ENCODE assay signal across 32 cellular contexts in the genomic region with DNA sequence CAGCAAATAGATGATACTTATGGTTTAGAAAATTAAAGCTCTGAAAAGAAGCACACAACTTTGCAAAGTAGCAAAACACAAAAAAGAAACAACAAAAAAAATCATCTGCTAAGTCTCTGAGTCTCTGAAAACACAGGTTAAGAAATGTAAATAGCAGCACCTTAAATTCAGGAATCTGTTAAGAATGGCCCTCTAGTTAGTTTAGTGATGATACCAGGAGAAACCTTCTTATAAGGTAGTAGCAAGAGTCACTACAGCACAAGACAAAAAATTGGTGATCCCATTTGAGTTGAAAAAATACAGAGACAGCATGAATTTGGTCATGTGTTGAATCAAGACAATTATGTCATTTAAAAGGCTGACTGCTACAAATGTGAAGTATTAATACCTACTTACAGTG.
"Had no signal": no experiment of that assay in that cellular context is flagged by ENCODE, and none has a peak within 500 bp of the region (broad histone marks: within the 10 kb centered on the region; RNA-seq: fewer than 3 reads in every experiment).

No MANE protein-coding gene starts in this region.

- H3K27ac Mint-ChIP-seq: activated CD4-positive, alpha-beta memory T cell treated with anti-CD3 and anti-CD28 coated beads for 36 hours; activated CD4-positive, alpha-beta T cell treated with anti-CD3 and anti-CD28 coated beads for 36 hours; activated CD4-positive, alpha-beta T cell treated with anti-CD3 and anti-CD28 coated beads, Interleukin-2, amount 10 ng/mL, durations not matched to agents 24 days and 14 days; activated CD8-positive, alpha-beta memory T cell treated with anti-CD3 and anti-CD28 coated beads, Interleukin-2, amount 10 ng/mL, durations not matched to agents 7 days and 5 days; activated CD8-positive, alpha-beta T cell treated with anti-CD3 and anti-CD28 coated beads, Interleukin-2, amount 10 ng/mL, durations not matched to agents 7 days and 5 days; activated naive CD4-positive, alpha-beta T cell treated with anti-CD3 and anti-CD28 coated beads for 36 hours; activated naive CD4-positive, alpha-beta T cell treated with anti-CD3 and anti-CD28 coated beads, Interleukin-2, amount 50 U/mL, for 72 hours; activated naive CD8-positive, alpha-beta T cell treated with anti-CD3 and anti-CD28 coated beads, Interleukin-2, amount 10 ng/mL, durations not matched to agents 7 days and 5 days; activated T-helper 1 cell treated with anti-CD3 and anti-CD28 coated beads, Interleukin-12 subunit alpha, Interleukin-12 subunit beta, Interleukin-2, Interleukin-4 antibody, amounts not matched to agents 30 ng/mL and 10 ng/mL and 1 ng/mL, durations not matched to agents 14 hours and 24 hours and 36 hours; activated T-helper 2 cell treated with anti-CD3 and anti-CD28 coated beads, Interferon-gamma antibody, Interleukin-2, Interleukin-4, amounts not matched to agents 10 μg/mL and 5 μg/mL and 100 μg/mL, durations not matched to agents 14 hours and 24 hours and 36 hours; brain; dendritic cell treated with granulocyte-macrophage colony-stimulating factor and Interleukin-4, amounts not matched to agents 40 ng/mL and 50 ng/mL, for 4 days; T-helper 17 cell; T-helper 2 cell treated with Interferon-gamma antibody and Interleukin-4, amounts not matched to agents 5 μg/mL and 100 μg/mL, for 36 hours had no signal

- DNase-seq: activated CD4-positive, alpha-beta memory T cell treated with anti-CD3 and anti-CD28 coated beads for 36 hours; activated CD4-positive, alpha-beta T cell treated with anti-CD3 and anti-CD28 coated beads for 36 hours; activated CD4-positive, alpha-beta T cell treated with anti-CD3 and anti-CD28 coated beads, Interleukin-2, amount 10 ng/mL, durations not matched to agents 24 days and 14 days; activated CD4-positive, CD25-positive, alpha-beta regulatory T cell; activated CD4-positive, CD25-positive, alpha-beta regulatory T cell treated with anti-CD3 and anti-CD28 coated beads, Interleukin-2, amount 50 U/mL, for 72 hours; activated CD8-positive, alpha-beta memory T cell treated with anti-CD3 and anti-CD28 coated beads, Interleukin-2, amount 10 ng/mL, durations not matched to agents 7 days and 5 days; activated CD8-positive, alpha-beta memory T cell treated with anti-CD3 and anti-CD28 coated beads, Interleukin-2, amount 50 U/mL, for 4 hours; activated CD8-positive, alpha-beta T cell treated with anti-CD3 and anti-CD28 coated beads, Interleukin-2, amount 10 ng/mL, durations not matched to agents 7 days and 5 days; activated effector memory CD4-positive, alpha-beta T cell treated with anti-CD3 and anti-CD28 coated beads, Interleukin-2, amount 50 U/mL, for 16 hours; activated naive CD4-positive, alpha-beta T cell treated with anti-CD3 and anti-CD28 coated beads for 36 hours; activated naive CD8-positive, alpha-beta T cell treated with anti-CD3 and anti-CD28 coated beads, Interleukin-2, amount 10 ng/mL, durations not matched to agents 7 days and 5 days; activated T-cell treated with anti-CD3 and anti-CD28 coated beads, Interleukin-2, amount 50 U/mL, for 1 hour; activated T-cell treated with anti-CD3 and anti-CD28 coated beads, Interleukin-2, amount 50 U/mL, for 48 hours; dorsolateral prefrontal cortex; effector memory CD4-positive, alpha-beta T cell; erythroblast; foreskin keratinocyte; T-helper 1 cell; T-helper 17 cell; T1000; WERI-Rb-1 had no signal

- H3K4me3 ChIP-seq: ascending aorta, coronary artery, dorsolateral prefrontal cortex, esophagus muscularis mucosa, gastroesophageal sphincter had no signal

- H3K36me3 Mint-ChIP-seq: activated CD4-positive, alpha-beta memory T cell treated with anti-CD3 and anti-CD28 coated beads for 36 hours; activated CD8-positive, alpha-beta memory T cell treated with anti-CD3 and anti-CD28 coated beads, Interleukin-2, amount 10 ng/mL, durations not matched to agents 7 days and 5 days; activated naive CD4-positive, alpha-beta T cell treated with anti-CD3 and anti-CD28 coated beads, Interleukin-2, amount 50 U/mL, for 72 hours; activated naive CD8-positive, alpha-beta T cell treated with anti-CD3 and anti-CD28 coated beads, Interleukin-2, amount 10 ng/mL, durations not matched to agents 7 days and 5 days; brain had no signal

- H3K4me1 ChIP-seq: ascending aorta, esophagus muscularis mucosa, foreskin keratinocyte, gastroesophageal sphincter had no signal

- H3K9me3 ChIP-seq: ascending aorta, esophagus muscularis mucosa, gastroesophageal sphincter had no signal

- H3K4me1 Mint-ChIP-seq: activated CD4-positive, alpha-beta T cell treated with anti-CD3 and anti-CD28 coated beads for 36 hours; activated CD4-positive, alpha-beta T cell treated with anti-CD3 and anti-CD28 coated beads, Interleukin-2, amount 10 ng/mL, durations not matched to agents 24 days and 14 days; activated CD8-positive, alpha-beta memory T cell treated with anti-CD3 and anti-CD28 coated beads, Interleukin-2, amount 10 ng/mL, durations not matched to agents 7 days and 5 days; activated naive CD8-positive, alpha-beta T cell treated with anti-CD3 and anti-CD28 coated beads, Interleukin-2, amount 10 ng/mL, durations not matched to agents 7 days and 5 days; brain; central memory CD8-positive, alpha-beta T cell; T-helper 17 cell had no signal

- H3K27me3 Mint-ChIP-seq: activated CD4-positive, alpha-beta memory T cell treated with anti-CD3 and anti-CD28 coated beads for 36 hours; activated CD4-positive, alpha-beta T cell treated with anti-CD3 and anti-CD28 coated beads for 36 hours; activated CD4-positive, alpha-beta T cell treated with anti-CD3 and anti-CD28 coated beads, Interleukin-2, amount 10 ng/mL, durations not matched to agents 24 days and 14 days; activated CD8-positive, alpha-beta memory T cell treated with anti-CD3 and anti-CD28 coated beads, Interleukin-2, amount 10 ng/mL, durations not matched to agents 7 days and 5 days; activated naive CD8-positive, alpha-beta T cell treated with anti-CD3 and anti-CD28 coated beads, Interleukin-2, amount 10 ng/mL, durations not matched to agents 7 days and 5 days; central memory CD8-positive, alpha-beta T cell; dendritic cell treated with granulocyte-macrophage colony-stimulating factor and Interleukin-4, amounts not matched to agents 40 ng/mL and 50 ng/mL, for 4 days; T-helper 17 cell had no signal

- H3K4me3 Mint-ChIP-seq: activated CD4-positive, alpha-beta memory T cell treated with anti-CD3 and anti-CD28 coated beads for 36 hours; activated CD4-positive, alpha-beta T cell treated with anti-CD3 and anti-CD28 coated beads for 36 hours; activated CD4-positive, alpha-beta T cell treated with anti-CD3 and anti-CD28 coated beads, Interleukin-2, amount 10 ng/mL, durations not matched to agents 24 days and 14 days; activated CD8-positive, alpha-beta memory T cell treated with anti-CD3 and anti-CD28 coated beads, Interleukin-2, amount 10 ng/mL, durations not matched to agents 7 days and 5 days; activated CD8-positive, alpha-beta T cell treated with anti-CD3 and anti-CD28 coated beads, Interleukin-2, amount 10 ng/mL, durations not matched to agents 7 days and 5 days; activated naive CD4-positive, alpha-beta T cell treated with anti-CD3 and anti-CD28 coated beads for 36 hours; activated naive CD8-positive, alpha-beta T cell treated with anti-CD3 and anti-CD28 coated beads, Interleukin-2, amount 10 ng/mL, durations not matched to agents 7 days and 5 days; activated T-helper 1 cell treated with anti-CD3 and anti-CD28 coated beads, Interleukin-12 subunit alpha, Interleukin-12 subunit beta, Interleukin-2, Interleukin-4 antibody, amounts not matched to agents 30 ng/mL and 10 ng/mL and 1 ng/mL, durations not matched to agents 14 hours and 24 hours and 36 hours; brain; central memory CD8-positive, alpha-beta T cell; dendritic cell treated with granulocyte-macrophage colony-stimulating factor and Interleukin-4, amounts not matched to agents 40 ng/mL and 50 ng/mL, for 4 days; T-helper 17 cell; T-helper 2 cell treated with Interferon-gamma antibody and Interleukin-4, amounts not matched to agents 5 μg/mL and 100 μg/mL, for 36 hours had no signal

- H3K27ac ChIP-seq: ascending aorta, coronary artery, dorsolateral prefrontal cortex, esophagus muscularis mucosa, foreskin keratinocyte, gastroesophageal sphincter, WERI-Rb-1 had no signal

- H3K27me3 ChIP-seq: ascending aorta, dorsolateral prefrontal cortex, esophagus muscularis mucosa, foreskin keratinocyte, gastroesophageal sphincter had no signal

- H3K36me3 ChIP-seq: ascending aorta, esophagus muscularis mucosa, gastroesophageal sphincter, WERI-Rb-1 had no signal
